Comparison of ENCODE assay signal across 8 cellular contexts in genomic region chr12:100266163-100266801, GRCh38. TPM values are rescaled to one million over a fixed set of nuclear protein-coding genes. Genes with fewer than 3 reads are reported as not detected.
DNase-seq lines count a peak whose midpoint lies in the region; ATAC-seq and TF ChIP-seq lines count a peak whose summit lies in the region.

No MANE protein-coding gene starts in this region.

- H3K79me2 ChIP-seq in KMS-11 (ENCODE audit: insufficient read depth, low read depth) = peaks cover 39% of the 10 kb centered on the region; the same call in 1 of the 2 replicates
- peaks cover 39% of the 10 kb centered on the region for H3K79me2 ChIP-seq in neural progenitor cell (ENCODE audit: low read depth)

- H3K4me1 ChIP-seq in KMS-11 (ENCODE audit: low read depth, poor library complexity, severe bottlenecking) (peaks cover 22% of the 10 kb centered on the region), neural progenitor cell (peaks cover 20% of the 10 kb centered on the region)

- peak overlapping the region; percentile 92 for H3K4me3 ChIP-seq in GM08714 (ENCODE audit: low read length)
- no peak overlapping the region for H3K4me3 ChIP-seq in KMS-11 (IDR thresholded peaks at IDR 0.05; ENCODE audit: insufficient read depth, low read depth, low read length)
- peak overlapping the region; percentile 90 for H3K4me3 ChIP-seq in coronary artery
- peak overlapping the region; percentile 82 for H3K4me3 ChIP-seq in neural progenitor cell

- peak overlapping the region; percentile 89 for H2AFZ ChIP-seq in KMS-11 (ENCODE audit: low read depth)
- H2AFZ ChIP-seq in neural progenitor cell (replicated peaks) = peak overlapping the region; percentile 75

- H3K9me3 ChIP-seq in neural progenitor cell (ENCODE audit: low read depth) = no peaks in the 10 kb centered on the region

- H3K4me2 ChIP-seq in KMS-11 (peak overlapping the region; percentile 45), neural progenitor cell (peak overlapping the region; percentile 93)

- peak; percentile 15 for ATAC-seq in GM21717 (IDR thresholded peaks at IDR 0.05; ENCODE audit: unreplicated experiment)

- H3F3A ChIP-seq in neural progenitor cell (ENCODE audit: low read depth) = peaks cover 12% of the 10 kb centered on the region

- no peaks in the 10 kb centered on the region for H4K20me1 ChIP-seq in KMS-11 (ENCODE audit: insufficient read depth)
- H4K20me1 ChIP-seq in neural progenitor cell (ENCODE audit: low read depth) = peaks cover 26% of the 10 kb centered on the region

- peaks cover 2% of the 10 kb centered on the region for H3K36me3 Mint-ChIP-seq in neural progenitor cell

- peak overlapping the region; percentile 99 for H3K27ac Mint-ChIP-seq in neural progenitor cell

- H3K9me3 Mint-ChIP-seq in neural progenitor cell = no peaks in the 10 kb centered on the region

- DNase-seq in coronary artery (ENCODE audit: low spot score) = no peak
- DNase-seq in neural progenitor cell (ENCODE audit: low spot score) = no peak
- DNase-seq in stimulated activated CD4-positive, alpha-beta T cell treated with anti-CD3 and anti-CD28 coated beads, Interleukin-12 subunit alpha, Interleukin-12 subunit beta, amount 100 ng/mL, for 4 hours = no peak
- DNase-seq in DMS53 treated with DMSO at 0.1 percent for 48 hours (lab: John Stamatoyannopoulos, UW; ENCODE audit: unreplicated experiment) = no peak
- DNase-seq in NCI-H1105 (lab: John Stamatoyannopoulos, UW) = no peak

- H3K4me1 Mint-ChIP-seq in neural progenitor cell = peaks cover 17% of the 10 kb centered on the region

- H3K27me3 ChIP-seq in KMS-11 (ENCODE audit: insufficient read depth, low read depth) (no peaks in the 10 kb centered on the region), neural progenitor cell (no peaks in the 10 kb centered on the region)

- H3K4me3 Mint-ChIP-seq in neural progenitor cell = peak overlapping the region; percentile 98

- TF ChIP-seq CTCF in KMS-11 (conservative IDR thresholded peaks at IDR 0.05; ENCODE audit: low read depth, low read length) (no peak), coronary artery (IDR thresholded peaks at IDR 0.05) (no peak), neural progenitor cell (IDR thresholded peaks at IDR 0.05) (no peak)

- peaks cover 2% of the 10 kb centered on the region for H3K27me3 Mint-ChIP-seq in neural progenitor cell (ENCODE audit: insufficient read depth, low read depth)

- H3K27ac ChIP-seq in KMS-11 (peak overlapping the region; percentile 78), coronary artery (peak overlapping the region in 1 of 2 donors; percentile 95), neural progenitor cell (no peak overlapping the region)

- H3K9ac ChIP-seq in KMS-11 (peak overlapping the region; percentile 85; the same call in 1 of the 2 replicates), neural progenitor cell (no peak overlapping the region)

- no peaks in the 10 kb centered on the region for H3K36me3 ChIP-seq in KMS-11 (ENCODE audit: insufficient read depth)
- no peaks in the 10 kb centered on the region for H3K36me3 ChIP-seq in neural progenitor cell

RNA-seq across cellular contexts. Expression of gene DEPDC4, which starts 0.6 kb away (rescaled TPM):
- total RNA-seq in neural progenitor cell (ENCODE audit: low replicate concordance) = 4.2 and 8.3 TPM in 2 replicates

RNA-seq across cellular contexts. Expression of gene SCYL2, which starts 0.7 kb away (rescaled TPM):
- 62.0 and 151 TPM in 2 replicates for total RNA-seq in neural progenitor cell (ENCODE audit: low replicate concordance)
